In genomic region chr14:64232944-64233343, GRCh38 we compare ENCODE assay signal across 18 cellular contexts.
DNase-seq lines count a peak whose midpoint lies in the region; ATAC-seq and TF ChIP-seq lines count a peak whose summit lies in the region.
"Had no signal": no experiment of that assay in that cellular context is flagged by ENCODE, and none has a peak within 500 bp of the region (broad histone marks: within the 10 kb centered on the region; RNA-seq: fewer than 3 reads in every experiment).

No MANE protein-coding gene starts in this region.

- no peaks in the 10 kb centered on the region for H3K27me3 Mint-ChIP-seq in effector memory CD8-positive, alpha-beta T cell
- H3K27me3 Mint-ChIP-seq: brain had no signal

- H3K4me3 ChIP-seq in DOHH2 (ENCODE audit: low read length): peak overlapping the region; percentile 92
- H3K4me3 ChIP-seq in OCI-LY7 (ENCODE audit: low read depth, low read length, poor library complexity, severe bottlenecking): peak overlapping the region; percentile 78
- H3K4me3 ChIP-seq in gastrocnemius medialis: no peak overlapping the region

- no peak for TF ChIP-seq POLR2A in gastrocnemius medialis (IDR thresholded peaks at IDR 0.05)

- H3K79me2 ChIP-seq in DOHH2 (ENCODE audit: control insufficient read depth, low read length): peaks cover 68% of the 10 kb centered on the region
- peaks cover 69% of the 10 kb centered on the region for H3K79me2 ChIP-seq in OCI-LY7 (ENCODE audit: insufficient read depth, low read depth, low read length)

- CTCF ChIA-PET in OCI-LY7 (lab: Charles Lee; ENCODE audit: unreplicated experiment): no interaction called here

- no peak for ATAC-seq in effector memory CD8-positive, alpha-beta T cell (replicated peaks)
- no peak for ATAC-seq in gastrocnemius medialis
- ATAC-seq: naive thymus-derived CD4-positive, alpha-beta T cell had no signal

- H3K4me2 ChIP-seq in DOHH2 (ENCODE audit: low read length) (peak overlapping the region; percentile 83), OCI-LY7 (ENCODE audit: low read length) (peak overlapping the region; percentile 84)

- H3K36me3 ChIP-seq in DOHH2 (ENCODE audit: control insufficient read depth, low read length) (peaks cover 72% of the 10 kb centered on the region), OCI-LY7 (ENCODE audit: insufficient read depth, low read length) (peaks cover 49% of the 10 kb centered on the region), gastrocnemius medialis (peaks cover 0 to 20% of the 10 kb centered on the region in 2 donors)

- peaks cover 41% of the 10 kb centered on the region for H3K36me3 Mint-ChIP-seq in effector memory CD8-positive, alpha-beta T cell (ENCODE audit: insufficient read depth)

- intact Hi-C loops in OCI-LY7 (cut with micrococcal nuclease; ENCODE audit: unreplicated experiment) (loop anchor here (5.0 to 10.0 kb wide), 2 partner anchors 381 to 1072 kb away; partner anchors contain the start of gene SYNE2), gastrocnemius medialis (cut with DNase I; ENCODE audit: low total_unique reads) (loop anchor here (5.0 kb wide), 1 partner anchor 64 kb away; no protein-coding TSS in a partner anchor)

- peak overlapping the region; percentile 98 for H3K27ac ChIP-seq in DOHH2 (ENCODE audit: low read depth, low read length)
- peak overlapping the region; percentile 98 for H3K27ac ChIP-seq in OCI-LY7 (ENCODE audit: low read depth, low read length, poor library complexity, severe bottlenecking)
- H3K27ac ChIP-seq in gastrocnemius medialis: peak overlapping the region; percentile 86 to 99 (median 92)

- peaks cover 10 to 21% of the 10 kb centered on the region in 2 donors for H3K4me1 Mint-ChIP-seq in effector memory CD8-positive, alpha-beta T cell (ENCODE audit: low read depth in 2 of 2)
- H3K4me1 Mint-ChIP-seq: H9 had no signal

- no peak overlapping the region for H2AFZ ChIP-seq in OCI-LY7 (ENCODE audit: low read length)

- H3F3A ChIP-seq in DOHH2 (ENCODE audit: control insufficient read depth, insufficient read depth): peaks cover 41% of the 10 kb centered on the region

- in situ Hi-C loops in gastrocnemius medialis (cut with MboI; ENCODE audit: low sequenced_read_pairs in 4 of 4): no loop called here

- H3K4me1 ChIP-seq in DOHH2 (ENCODE audit: control insufficient read depth, low read length) (peaks cover 83% of the 10 kb centered on the region), OCI-LY7 (ENCODE audit: insufficient read depth, low read length, poor library complexity, severe bottlenecking) (peaks cover 63% of the 10 kb centered on the region), gastrocnemius medialis (peaks cover 9 to 18% of the 10 kb centered on the region in 2 donors)

- H3K9me2 ChIP-seq in DOHH2 (replicated peaks; ENCODE audit: control insufficient read depth, low read length) (no peaks in the 10 kb centered on the region), OCI-LY7 (ENCODE audit: insufficient read depth, low read length) (no peaks in the 10 kb centered on the region)

- peak overlapping the region; percentile 44 to 61 for H3K27ac Mint-ChIP-seq in effector memory CD8-positive, alpha-beta T cell
- H3K27ac Mint-ChIP-seq: H9; T-helper 2 cell treated with Interferon-gamma antibody and Interleukin-4, amounts not matched to agents 5 μg/mL and 100 μg/mL, for 36 hours had no signal

- TF ChIP-seq CTCF in DOHH2 (IDR thresholded peaks at IDR 0.05; ENCODE audit: low read depth, low read length, poor library complexity, severe bottlenecking) (no peak), OCI-LY7 (conservative IDR thresholded peaks at IDR 0.05; ENCODE audit: low read length) (no peak), gastrocnemius medialis (IDR thresholded peaks at IDR 0.05 in 4 of 5, conservative IDR thresholded peaks at IDR 0.05 in 1 of 5) (no peak)

- H3K9me3 Mint-ChIP-seq in effector memory CD8-positive, alpha-beta T cell: no peaks in the 10 kb centered on the region
- H3K9me3 Mint-ChIP-seq: brain; H9; naive thymus-derived CD4-positive, alpha-beta T cell; T-helper 2 cell treated with Interferon-gamma antibody and Interleukin-4, amounts not matched to agents 5 μg/mL and 100 μg/mL, for 36 hours had no signal

- BruUV-seq in OCI-LY7 (replicated peaks; lab: Mats Ljungman, UMichigan): no TSS peak

- no peaks in the 10 kb centered on the region for H4K20me1 ChIP-seq in DOHH2 (ENCODE audit: control insufficient read depth, insufficient read depth, low read depth, low read length)
- peaks cover 4% of the 10 kb centered on the region; the same call in 1 of the 2 replicates for H4K20me1 ChIP-seq in OCI-LY7 (ENCODE audit: insufficient read depth, low read length)

- H3K9me3 ChIP-seq in DOHH2 (ENCODE audit: control insufficient read depth, insufficient read depth, low read length) (no peaks in the 10 kb centered on the region), OCI-LY7 (ENCODE audit: low read length) (no peaks in the 10 kb centered on the region), gastrocnemius medialis (no peaks in the 10 kb centered on the region)

- H3K27me3 ChIP-seq in DOHH2 (ENCODE audit: control insufficient read depth, low read length) (no peaks in the 10 kb centered on the region), gastrocnemius medialis (no peaks in the 10 kb centered on the region)

- DNase-seq in OCI-LY7 (ENCODE audit: low spot score): peak; percentile 38
- DNase-seq in effector memory CD8-positive, alpha-beta T cell: no peak
- no peak for DNase-seq in gastrocnemius medialis
- DNase-seq in central memory CD4-positive, alpha-beta T cell: no peak
- DNase-seq in AML-193 (lab: John Stamatoyannopoulos, UW): no peak
- DNase-seq in cerebellar nuclear complex (lab: John Stamatoyannopoulos, UW): no peak
- DNase-seq: activated naive CD4-positive, alpha-beta T cell; DMS53; H9; hippocampal formation; left colon; naive thymus-derived CD4-positive, alpha-beta T cell; NCI-H1105 treated with DMSO at 0.1 percent for 48 hours; SHP77 treated with DMSO at 0.1 percent for 48 hours; substantia nigra had no signal

- no peak overlapping the region for H3K4me3 Mint-ChIP-seq in effector memory CD8-positive, alpha-beta T cell
- H3K4me3 Mint-ChIP-seq: brain; H9; T-helper 2 cell treated with Interferon-gamma antibody and Interleukin-4, amounts not matched to agents 5 μg/mL and 100 μg/mL, for 36 hours had no signal

- POLR2A ChIA-PET in OCI-LY7 (lab: Charles Lee): interaction anchor here (1.6 to 2.5 kb wide), 3 partner anchors 10 to 65 kb away, joined by 4 to 8 read pairs (median 4); partner anchors contain the start of gene ESR2

Comparison
In these comparisons a context has a peak if more than half of its experiments do, and no peak if none do; other contexts are left out.
1. H3K4me3 ChIP-seq: peak in DOHH2 (single experiment) and OCI-LY7 (single experiment); none in gastrocnemius medialis (0 of 4).
2. Peak in every context shown above with its lines, with median percentiles within 50 percentile points of each other: H3K27ac ChIP-seq.